ENCODE assay signal across 1 cellular context in the genomic region with DNA sequence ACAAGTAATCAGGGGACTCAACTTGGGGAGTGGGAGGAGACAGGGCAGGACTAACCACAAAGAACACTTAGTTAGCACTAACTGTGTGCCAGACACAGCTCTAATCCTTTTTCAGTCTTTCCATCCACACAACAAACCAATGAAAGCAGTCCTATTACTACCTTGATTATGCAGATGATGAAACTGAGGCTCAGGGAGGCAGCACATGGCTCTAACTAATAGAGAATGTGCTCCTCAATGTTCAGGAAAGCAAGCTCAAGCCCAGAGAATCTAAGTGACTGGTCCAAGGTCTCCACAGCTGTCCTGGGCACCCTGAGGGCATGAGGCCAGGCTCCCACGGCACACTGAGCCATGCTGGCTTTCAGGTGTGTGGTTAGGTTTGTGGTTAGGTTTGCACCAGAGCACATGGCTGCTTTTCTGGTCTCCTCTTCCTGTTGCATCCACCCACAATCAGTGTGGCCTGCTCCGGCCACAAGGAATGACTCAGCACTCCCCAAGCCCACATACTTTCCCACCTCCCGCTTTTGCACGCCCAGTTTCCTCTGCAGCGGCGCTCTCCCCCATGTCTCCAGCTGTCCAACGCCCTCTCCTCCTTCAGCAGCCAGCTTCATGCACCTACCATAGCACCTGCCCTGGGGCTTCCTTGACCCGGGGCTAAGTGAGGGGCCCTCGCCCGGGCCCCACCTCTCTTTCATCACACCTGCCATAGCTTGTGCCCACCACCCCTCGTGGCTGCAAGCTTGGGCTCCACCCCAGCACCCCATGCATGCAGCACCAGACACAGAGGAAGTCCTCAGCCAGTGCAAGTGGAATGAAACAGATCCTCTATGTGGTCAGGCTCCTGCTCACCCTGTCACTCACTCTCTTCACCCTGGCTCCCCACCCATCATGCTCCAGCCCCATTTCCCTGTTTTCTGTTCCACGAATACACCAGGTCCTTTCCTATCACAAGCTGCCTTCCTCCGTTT.
TF ChIP-seq lines count a peak whose summit lies in the region.

No MANE protein-coding gene starts in this region.

TF ChIP-seq in K562, 482 proteins besides CTCF, POLR2A, EP300 and RAD21 (continued from another document and continues in another):
- TF ChIP-seq NCOA1 (IDR thresholded peaks at IDR 0.05; ENCODE audit: low read depth): peak; percentile 65; the same call in 1 of the 2 replicates
- TF ChIP-seq TAF15 (IDR thresholded peaks at IDR 0.05; ENCODE audit: low read depth, low read length): no peak
- TF ChIP-seq PBX2 (CRISPR knock-in tag; IDR thresholded peaks at IDR 0.05; ENCODE audit: low read depth): no peak
- no peak for TF ChIP-seq PBX2 (tag; conservative IDR thresholded peaks at IDR 0.05; ENCODE audit: low read depth)
- peak; percentile 30; the same call in 1 of the 2 replicates for TF ChIP-seq SPI1 (IDR thresholded peaks at IDR 0.05; ENCODE audit: borderline replicate concordance, low read depth, low read length)
- 0 out of 2 replicates have a peak, but pooled peaks have one; percentile 36 for TF ChIP-seq NR1H2 (CRISPR knock-in tag; IDR thresholded peaks at IDR 0.05)
- peak; percentile 29 to 46; a peak in 2 of 4 replicates for TF ChIP-seq NRF1 (conservative IDR thresholded peaks at IDR 0.05 in 1 of 2, IDR thresholded peaks at IDR 0.05 in 1 of 2)
- TF ChIP-seq NR2F6 (CRISPR knock-in tag; IDR thresholded peaks at IDR 0.05): no peak
- TF ChIP-seq MAFF (IDR thresholded peaks at IDR 0.05; ENCODE audit: low read length): peak; percentile 95
- no peak for TF ChIP-seq DLX4 (CRISPR knock-in tag; IDR thresholded peaks at IDR 0.05)
- peak; percentile 82 for TF ChIP-seq GATAD2A (IDR thresholded peaks at IDR 0.05)
- no peak for TF ChIP-seq MXD1 (CRISPR knock-in tag; IDR thresholded peaks at IDR 0.05; ENCODE audit: borderline replicate concordance, poor library complexity, severe bottlenecking)
- TF ChIP-seq ZNF134 (CRISPR knock-in tag; conservative IDR thresholded peaks at IDR 0.05): no peak; the same call in 1 of the 2 replicates
- no peak for TF ChIP-seq NR2C2 (CRISPR knock-in tag; IDR thresholded peaks at IDR 0.05)
- 0 out of 2 replicates have a peak, but pooled peaks have one; percentile 4 for TF ChIP-seq NR2C2 (tag; IDR thresholded peaks at IDR 0.05)
- TF ChIP-seq, protein P1, sequence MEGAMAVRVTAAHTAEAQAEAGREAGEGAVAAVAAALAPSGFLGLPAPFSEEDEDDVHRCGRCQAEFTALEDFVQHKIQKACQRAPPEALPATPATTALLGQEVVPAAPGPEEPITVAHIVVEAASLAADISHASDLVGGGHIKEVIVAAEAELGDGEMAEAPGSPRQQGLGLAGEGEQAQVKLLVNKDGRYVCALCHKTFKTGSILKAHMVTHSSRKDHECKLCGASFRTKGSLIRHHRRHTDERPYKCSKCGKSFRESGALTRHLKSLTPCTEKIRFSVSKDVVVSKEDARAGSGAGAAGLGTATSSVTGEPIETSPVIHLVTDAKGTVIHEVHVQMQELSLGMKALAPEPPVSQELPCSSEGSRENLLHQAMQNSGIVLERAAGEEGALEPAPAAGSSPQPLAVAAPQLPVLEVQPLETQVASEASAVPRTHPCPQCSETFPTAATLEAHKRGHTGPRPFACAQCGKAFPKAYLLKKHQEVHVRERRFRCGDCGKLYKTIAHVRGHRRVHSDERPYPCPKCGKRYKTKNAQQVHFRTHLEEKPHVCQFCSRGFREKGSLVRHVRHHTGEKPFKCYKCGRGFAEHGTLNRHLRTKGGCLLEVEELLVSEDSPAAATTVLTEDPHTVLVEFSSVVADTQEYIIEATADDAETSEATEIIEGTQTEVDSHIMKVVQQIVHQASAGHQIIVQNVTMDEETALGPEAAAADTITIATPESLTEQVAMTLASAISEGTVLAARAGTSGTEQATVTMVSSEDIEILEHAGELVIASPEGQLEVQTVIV (CRISPR knock-in tag; IDR thresholded peaks at IDR 0.05; ENCODE audit: borderline replicate concordance): no peak
- peak; percentile 45 to 98; a peak in 3 of 4 replicates for TF ChIP-seq RCOR1 (IDR thresholded peaks at IDR 0.05; ENCODE audit: borderline replicate concordance in 1 of 2, low read depth in 2 of 2, low read length in 2 of 2)
- no peak for TF ChIP-seq NR2C1 (IDR thresholded peaks at IDR 0.05)
- TF ChIP-seq NR2C1 (tag; IDR thresholded peaks at IDR 0.05): 0 out of 2 replicates have a peak, but pooled peaks have one; percentile 31
- TF ChIP-seq ZNF23 (CRISPR knock-in tag; IDR thresholded peaks at IDR 0.05): no peak
- TF ChIP-seq SRSF3 (IDR thresholded peaks at IDR 0.05; ENCODE audit: insufficient read depth, low read length): no peak
- TF ChIP-seq C11orf30 (IDR thresholded peaks at IDR 0.05; ENCODE audit: low read depth): peak; percentile 97
- TF ChIP-seq ZNF174 (CRISPR knock-in tag; IDR thresholded peaks at IDR 0.05): no peak
- no peak for TF ChIP-seq ZNF764 (CRISPR knock-in tag; IDR thresholded peaks at IDR 0.05; ENCODE audit: low read depth)
- no peak for TF ChIP-seq ZBTB40 (IDR thresholded peaks at IDR 0.05)
- TF ChIP-seq ZBTB40 (CRISPR knock-in tag; IDR thresholded peaks at IDR 0.05): no peak
- TF ChIP-seq CLOCK (CRISPR knock-in tag; IDR thresholded peaks at IDR 0.05; ENCODE audit: borderline replicate concordance): no peak
- peak; percentile 39; the same call in 1 of the 2 replicates for TF ChIP-seq ZNF263 (CRISPR knock-in tag; IDR thresholded peaks at IDR 0.05; ENCODE audit: borderline replicate concordance)
- TF ChIP-seq UBTF (IDR thresholded peaks at IDR 0.05; ENCODE audit: borderline replicate concordance in 1 of 2, low read depth in 2 of 2, low read length in 2 of 2): no peak
